Comparison of ENCODE assay signal across 8 cellular contexts in genomic region chr1:60970081-60970509, GRCh38.
A peak's percentile ranks its signal among the peaks of the same experiment; 100 is the strongest.
DNase-seq lines count a peak whose midpoint lies in the region; ATAC-seq and TF ChIP-seq lines count a peak whose summit lies in the region.

No MANE protein-coding gene starts in this region.

- H3K36me3 ChIP-seq in RWPE2 (ENCODE audit: low read depth) = no peaks in the 10 kb centered on the region

- peaks cover 6% of the 10 kb centered on the region for H3K4me1 ChIP-seq in RWPE2 (ENCODE audit: insufficient read depth, poor library complexity, severe bottlenecking)

- H3K27ac ChIP-seq in RWPE2 (ENCODE audit: poor library complexity, severe bottlenecking) = no peak overlapping the region

- no peaks in the 10 kb centered on the region for H3K27me3 ChIP-seq in RWPE2 (ENCODE audit: insufficient read depth, poor library complexity, severe bottlenecking)

- peak; percentile 23 for DNase-seq in H4 (ENCODE audit: low spot score)
- DNase-seq in RWPE2 (ENCODE audit: low spot score) = no peak
- peak; percentile 23 for DNase-seq in foreskin melanocyte
- DNase-seq in retinal pigment epithelial cell (ENCODE audit: low read depth) = no peak
- DNase-seq in AML-193 (lab: John Stamatoyannopoulos, UW) = no peak
- DNase-seq in KG1 (lab: John Stamatoyannopoulos, UW) = no peak

- H3K4me3 ChIP-seq in RWPE2 (ENCODE audit: severe bottlenecking) (no peak overlapping the region), retinal pigment epithelial cell (ENCODE audit: low read length) (no peak overlapping the region)

- peaks cover 5% of the 10 kb centered on the region for H3K9me3 ChIP-seq in RWPE2 (ENCODE audit: severe bottlenecking)

- TF ChIP-seq CTCF in RWPE2 (IDR thresholded peaks at IDR 0.05; ENCODE audit: poor library complexity, severe bottlenecking) (peak; percentile 58), retinal pigment epithelial cell (conservative IDR thresholded peaks at IDR 0.05; ENCODE audit: low read depth, low read length) (peak; percentile 41)

- ATAC-seq in RWPE2 (ENCODE audit: low read depth) (peak; percentile 51; the same call in 2 of the 3 replicates), GM18517 (IDR thresholded peaks at IDR 0.05; ENCODE audit: unreplicated experiment) (no peak), GM21529 (IDR thresholded peaks at IDR 0.05; ENCODE audit: unreplicated experiment) (no peak)

Comparison
In these comparisons a context has a peak if more than half of its experiments do, and no peak if none do; other contexts are left out.
1. DNase-seq: peak in H4 (single experiment) and foreskin melanocyte (single experiment); none in RWPE2 (single experiment), retinal pigment epithelial cell (single experiment), AML-193 (0 of 2) and KG1 (single experiment).